ENCODE assay signal across 16 cellular contexts in genomic region chr11:72647882-72648281, GRCh38. TPM values are rescaled to one million over a fixed set of nuclear protein-coding genes. Genes with fewer than 3 reads are reported as not detected.
DNase-seq lines count a peak whose midpoint lies in the region; ATAC-seq, FAIRE-seq and TF ChIP-seq lines count a peak whose summit lies in the region.
"Had no signal": no experiment of that assay in that cellular context is flagged by ENCODE, and none has a peak within 500 bp of the region (broad histone marks: within the 10 kb centered on the region; RNA-seq: fewer than 3 reads in every experiment).

No MANE protein-coding gene starts in this region.

- TF ChIP-seq RAD21 in HepG2 (CRISPR knock-in tag; IDR thresholded peaks at IDR 0.05), result no peak
- TF ChIP-seq RAD21 in H1 (IDR thresholded peaks at IDR 0.05 in 1 of 2, conservative IDR thresholded peaks at IDR 0.05 in 1 of 2; ENCODE audit: low read depth in 2 of 2, low read length in 2 of 2), result no peak

- no peak for TF ChIP-seq EP300 in HepG2 (IDR thresholded peaks at IDR 0.05; ENCODE audit: low read depth in 2 of 2, low read length in 2 of 2)
- TF ChIP-seq EP300 in HepG2 (CRISPR knock-in tag; IDR thresholded peaks at IDR 0.05; ENCODE audit: borderline replicate concordance), result no peak
- no peak for TF ChIP-seq EP300 in H1 (IDR thresholded peaks at IDR 0.05; ENCODE audit: borderline replicate concordance in 1 of 2, low read depth in 2 of 2, low read length in 2 of 2)

- H2AFZ ChIP-seq in HepG2 (ENCODE audit: low read length) (no peak overlapping the region), H1 (ENCODE audit: low read length) (no peak overlapping the region), neural progenitor cell (replicated peaks) (no peak overlapping the region)

- H3K4me1 ChIP-seq in HepG2 (ENCODE audit: insufficient read depth, low read length), result peaks cover 5% of the 10 kb centered on the region; the same call in 1 of the 2 replicates
- H3K4me1 ChIP-seq in right lobe of liver, result peaks cover 0 to 4% (median 0%) of the 10 kb centered on the region in 4 donors
- H3K4me1 ChIP-seq in H1 (replicated peaks in 1 of 4; ENCODE audit: control insufficient read depth in 3 of 4, insufficient read depth in 4 of 4, low read length in 3 of 4), result peaks cover 0 to 5% (median 3%) of the 10 kb centered on the region in 4 experiments; a peak in 3 of 7 replicates
- H3K4me1 ChIP-seq in neural progenitor cell, result peaks cover 5% of the 10 kb centered on the region
- no peaks in the 10 kb centered on the region for H3K4me1 ChIP-seq in breast epithelium
- H3K4me1 ChIP-seq in CD8-positive, alpha-beta T cell (ENCODE audit: insufficient read depth, low read length), result peaks cover 3% of the 10 kb centered on the region

- no peak overlapping the region for H3K56ac ChIP-seq in H1 (replicated peaks; ENCODE audit: insufficient read length, low read depth, low read length)

- no peak overlapping the region for H2BK15ac ChIP-seq in H1 (ENCODE audit: low read length)

- no peak overlapping the region for H3K18ac ChIP-seq in H1 (ENCODE audit: extremely low read depth, low read length)

- no peaks in the 10 kb centered on the region for H3K9me3 ChIP-seq in HepG2 (ENCODE audit: low read length)
- no peaks in the 10 kb centered on the region for H3K9me3 ChIP-seq in right lobe of liver
- no peaks in the 10 kb centered on the region for H3K9me3 ChIP-seq in H1 (ENCODE audit: insufficient read depth in 2 of 2, low read depth in 1 of 2, low read length in 1 of 2)
- no peaks in the 10 kb centered on the region for H3K9me3 ChIP-seq in neural progenitor cell (ENCODE audit: low read depth)
- H3K9me3 ChIP-seq in breast epithelium, result no peaks in the 10 kb centered on the region
- no peaks in the 10 kb centered on the region for H3K9me3 ChIP-seq in CD8-positive, alpha-beta T cell (ENCODE audit: low read length)
- H3K9me3 ChIP-seq: BLaER1 had no signal

- H3K36me3 Mint-ChIP-seq in neural progenitor cell, result no peaks in the 10 kb centered on the region
- H3K36me3 Mint-ChIP-seq in stimulated activated naive B cell treated with anti-CD40 and anti-IgM and Interleukin-4, amounts not matched to agents 10 μg/mL and 1 μg/mL and 100 μg/mL, for 72 hours, result no peaks in the 10 kb centered on the region
- no peaks in the 10 kb centered on the region for H3K36me3 Mint-ChIP-seq in CD8-positive, alpha-beta T cell
- H3K36me3 Mint-ChIP-seq: IgD-negative memory B cell had no signal

- H3K4me3 Mint-ChIP-seq in neural progenitor cell, result no peak overlapping the region
- no peak overlapping the region for H3K4me3 Mint-ChIP-seq in stimulated activated naive B cell treated with anti-CD40 and anti-IgM and Interleukin-4, amounts not matched to agents 10 μg/mL and 1 μg/mL and 100 μg/mL, for 72 hours
- H3K4me3 Mint-ChIP-seq in CD8-positive, alpha-beta T cell, result no peak overlapping the region
- H3K4me3 Mint-ChIP-seq: IgD-negative memory B cell had no signal

- no peak for TF ChIP-seq CTCF in HepG2 (CRISPR knock-in tag; IDR thresholded peaks at IDR 0.05)
- no peak for TF ChIP-seq CTCF in right lobe of liver (IDR thresholded peaks at IDR 0.05)
- no peak for TF ChIP-seq CTCF in H1 (IDR thresholded peaks at IDR 0.05; ENCODE audit: control extremely low read depth in 1 of 3, insufficient read depth in 1 of 3, low read depth in 1 of 3, low read length in 3 of 3)
- TF ChIP-seq CTCF in neural progenitor cell (IDR thresholded peaks at IDR 0.05), result no peak
- no peak for TF ChIP-seq CTCF in breast epithelium (IDR thresholded peaks at IDR 0.05)
- no peak for TF ChIP-seq CTCF in CD8-positive, alpha-beta T cell (IDR thresholded peaks at IDR 0.05)

- no TSS peak for BruUV-seq in HepG2 (replicated peaks; lab: Mats Ljungman, UMichigan)

- H4K20me1 ChIP-seq in HepG2 (ENCODE audit: insufficient read depth, low read length), result no peaks in the 10 kb centered on the region
- no peaks in the 10 kb centered on the region for H4K20me1 ChIP-seq in H1 (replicated peaks in 1 of 2; ENCODE audit: control insufficient read depth in 1 of 2, insufficient read depth in 2 of 2, low read length in 2 of 2)
- peaks cover 5% of the 10 kb centered on the region for H4K20me1 ChIP-seq in neural progenitor cell (ENCODE audit: low read depth)
- H4K20me1 ChIP-seq: BLaER1 had no signal

- intact Hi-C loops in HepG2 (cut with micrococcal nuclease; ENCODE audit: unreplicated experiment), result no loop called here
- intact Hi-C loops in right lobe of liver (cut with DNase I), result loop anchor here in 1 of 2 donors (5.0 kb wide), 1 partner anchor 51 kb away; no protein-coding TSS in a partner anchor
- intact Hi-C loops in breast epithelium (cut with DNase I; ENCODE audit: low total_unique reads), result no loop called here
- intact Hi-C loops in CD8-positive, alpha-beta T cell (cut with DNase I, micrococcal nuclease), result no loop called here

- H3K4ac ChIP-seq in H1 (replicated peaks; ENCODE audit: insufficient read length, low read depth, low read length), result no peak overlapping the region

- H2BK120ac ChIP-seq in H1 (replicated peaks; ENCODE audit: low read depth, low read length), result no peak overlapping the region

- H3K27ac ChIP-seq in HepG2 (ENCODE audit: extremely low read length, insufficient read depth, low read length) (no peak overlapping the region), right lobe of liver (no peak overlapping the region), H1 (ENCODE audit: low read depth, low read length) (no peak overlapping the region), neural progenitor cell (no peak overlapping the region), breast epithelium (no peak overlapping the region)
- no peak overlapping the region for H3K27ac ChIP-seq in CD8-positive, alpha-beta T cell (ENCODE audit: low read depth, low read length)
- H3K27ac ChIP-seq: 22Rv1, BLaER1 had no signal

- H4K91ac ChIP-seq in H1 (replicated peaks; ENCODE audit: insufficient read length, low read length), result no peak overlapping the region

- H3K9ac ChIP-seq in HepG2 (ENCODE audit: insufficient read depth, low read depth, low read length), result no peak overlapping the region
- no peak overlapping the region for H3K9ac ChIP-seq in H1 (replicated peaks in 1 of 4; ENCODE audit: extremely low read depth in 1 of 4, low read depth in 3 of 4, low read length in 3 of 4)
- no peak overlapping the region for H3K9ac ChIP-seq in neural progenitor cell
- H3K9ac ChIP-seq: BLaER1 had no signal

- H3K9me3 Mint-ChIP-seq in neural progenitor cell, result no peaks in the 10 kb centered on the region
- no peaks in the 10 kb centered on the region for H3K9me3 Mint-ChIP-seq in stimulated activated naive B cell treated with anti-CD40 and anti-IgM and Interleukin-4, amounts not matched to agents 10 μg/mL and 1 μg/mL and 100 μg/mL, for 72 hours
- H3K9me3 Mint-ChIP-seq in CD8-positive, alpha-beta T cell, result no peaks in the 10 kb centered on the region
- H3K9me3 Mint-ChIP-seq: IgD-negative memory B cell had no signal

- H3K23me2 ChIP-seq in H1 (ENCODE audit: low read depth, low read length), result peaks cover 4% of the 10 kb centered on the region; the same call in 1 of the 2 replicates

- no peak overlapping the region for H2BK12ac ChIP-seq in H1 (ENCODE audit: low read depth, low read length)

- 7% methylated on average over 4 of the region's 4 CpGs for WGBS in HepG2 (ENCODE audit: low lambda C conversion rate)
- 50% methylated on average over 1 of the region's 4 CpGs for WGBS in right lobe of liver (ENCODE audit: insufficient coverage, low coverage, low lambda C conversion rate, missing lambda C conversion rate)
- 82% methylated on average over 4 of the region's 4 CpGs; no CpG with 5 or more reads in 1 of the 2 experiments for WGBS in H1 (ENCODE audit: extremely low coverage in 1 of 2, insufficient coverage in 1 of 2, insufficient read length in 1 of 2, insufficient replicate concordance in 2 of 2, low coverage in 1 of 2, low lambda C conversion rate in 2 of 2, missing lambda C conversion rate in 1 of 2), 2 experiments

- DNase-seq in HepG2 (ENCODE audit: low spot score), result no peak
- no peak for DNase-seq in right lobe of liver
- DNase-seq in H1 (ENCODE audit: low read depth in 1 of 2, low spot score in 2 of 2), result no peak
- no peak for DNase-seq in neural progenitor cell (ENCODE audit: low spot score)
- DNase-seq in G401 (ENCODE audit: low spot score), result no peak
- DNase-seq in stimulated activated naive B cell treated with anti-CD40 and anti-IgM and Interleukin-4, amounts not matched to agents 10 μg/mL and 1 μg/mL and 100 μg/mL, for 72 hours, result no peak
- no peak for DNase-seq in breast epithelium (ENCODE audit: low spot score in 2 of 2)
- DNase-seq in CD8-positive, alpha-beta T cell, result no peak
- DNase-seq: DMS 273 treated with DMSO at 0.1 percent for 48 hours, GOT3, KG1 had no signal

- no peak overlapping the region for H2BK5ac ChIP-seq in H1 (ENCODE audit: low read depth, low read length)

- H3K27me3 ChIP-seq in HepG2 (ENCODE audit: control insufficient read depth in 1 of 2, insufficient read depth in 2 of 2, low read length in 2 of 2) (peaks cover 0 to 7% of the 10 kb centered on the region in 2 experiments; a peak in 3 of 5 replicates), right lobe of liver (no peaks in the 10 kb centered on the region), H1 (replicated peaks in 1 of 4; ENCODE audit: control insufficient read depth in 3 of 4, extremely low read depth in 1 of 4, insufficient read depth in 3 of 4, low read length in 3 of 4) (peaks cover 0 to 9% (median 5%) of the 10 kb centered on the region in 4 experiments; a peak in 4 of 7 replicates), neural progenitor cell (peaks cover 15% of the 10 kb centered on the region), breast epithelium (no peaks in the 10 kb centered on the region)
- H3K27me3 ChIP-seq in CD8-positive, alpha-beta T cell (ENCODE audit: insufficient read depth, low read length), result no peaks in the 10 kb centered on the region

- in situ Hi-C loops in HepG2 (cut with HindIII; ENCODE audit: extremely low pct_ligation_motif_present, low pct_unique_long_range_greater_than_20kb), result loop anchor here (5.0 kb wide), 1 partner anchor 166 kb away; no protein-coding TSS in a partner anchor
- in situ Hi-C loops in G401 (cut with HindIII; ENCODE audit: low sequenced_read_pairs), result no loop called here

- H3K4me1 Mint-ChIP-seq in neural progenitor cell, result peaks cover 25% of the 10 kb centered on the region
- H3K4me1 Mint-ChIP-seq in stimulated activated naive B cell treated with anti-CD40 and anti-IgM and Interleukin-4, amounts not matched to agents 10 μg/mL and 1 μg/mL and 100 μg/mL, for 72 hours, result peaks cover 0 to 8% of the 10 kb centered on the region in 2 donors
- H3K4me1 Mint-ChIP-seq in CD8-positive, alpha-beta T cell (ENCODE audit: low read depth), result no peaks in the 10 kb centered on the region

- H2BK20ac ChIP-seq in H1 (ENCODE audit: low read length), result peak overlapping the region; percentile 6; the same call in 1 of the 2 replicates

- no peaks in the 10 kb centered on the region for H3K79me1 ChIP-seq in H1 (ENCODE audit: low read depth, low read length)

- H4K5ac ChIP-seq in H1 (ENCODE audit: insufficient read length, low read depth, low read length), result no peak overlapping the region

- no peak for FAIRE-seq in HepG2 (lab: Jason Lieb, UNC)
- no peak for FAIRE-seq in H1 (lab: Jason Lieb, UNC)
- FAIRE-seq: GM12878 had no signal

- H3K4me2 ChIP-seq in HepG2 (ENCODE audit: low read depth, low read length) (no peak overlapping the region), H1 (ENCODE audit: insufficient read depth in 1 of 2, low read depth in 2 of 2, low read length in 2 of 2) (no peak overlapping the region), neural progenitor cell (no peak overlapping the region)
- H3K4me2 ChIP-seq: BLaER1 had no signal

- H3K23ac ChIP-seq in H1 (ENCODE audit: insufficient read length), result no peak overlapping the region

- H3K79me2 ChIP-seq in HepG2 (ENCODE audit: insufficient read depth, low read length) (no peaks in the 10 kb centered on the region), H1 (ENCODE audit: control insufficient read depth in 1 of 2, insufficient read depth in 2 of 2, low read length in 2 of 2) (no peaks in the 10 kb centered on the region), neural progenitor cell (ENCODE audit: low read depth) (no peaks in the 10 kb centered on the region)

- POLR2A ChIA-PET in HepG2 (lab: Yijun Ruan, JAX) (no interaction called here), H1 (lab: Charles Lee; ENCODE audit: partially characterized antibody) (interaction anchor here (1.3 kb wide), 1 partner anchor 33 kb away, joined by 3 read pairs; no protein-coding TSS in a partner anchor)
- POLR2A ChIA-PET in CD8-positive, alpha-beta T cell (lab: Charles Lee), result no interaction called here

- no peaks in the 10 kb centered on the region for H3K36me3 ChIP-seq in HepG2 (replicated peaks in 1 of 2; ENCODE audit: control insufficient read depth in 1 of 2, insufficient read depth in 2 of 2, low read length in 2 of 2)
- no peaks in the 10 kb centered on the region for H3K36me3 ChIP-seq in right lobe of liver
- no peaks in the 10 kb centered on the region for H3K36me3 ChIP-seq in H1 (ENCODE audit: control insufficient read depth in 2 of 4, insufficient read depth in 4 of 4, low read length in 3 of 4)
- H3K36me3 ChIP-seq in neural progenitor cell, result no peaks in the 10 kb centered on the region
- no peaks in the 10 kb centered on the region for H3K36me3 ChIP-seq in breast epithelium
- no peaks in the 10 kb centered on the region for H3K36me3 ChIP-seq in CD8-positive, alpha-beta T cell (ENCODE audit: insufficient read depth, low read length)
- H3K36me3 ChIP-seq: BLaER1 had no signal

- CTCF ChIA-PET in HepG2 (lab: Yijun Ruan, JAX; ENCODE audit: low intra/inter-chr PET ratio, low total read pairs), result no interaction called here
- CTCF ChIA-PET in H1 (lab: Charles Lee; ENCODE audit: partially characterized antibody), result interaction anchor here (0.6 to 39.6 kb wide), 7 partner anchors 13 to 58 kb away, joined by 3 to 624 read pairs (median 10); no protein-coding TSS in a partner anchor
- CTCF ChIA-PET in CD8-positive, alpha-beta T cell (lab: Charles Lee), result interaction anchor here (1.1 kb wide), 1 partner anchor 177 kb away, joined by 4 read pairs; no protein-coding TSS in a partner anchor

- H3K4me3 ChIP-seq in HepG2 (replicated peaks in 1 of 3; ENCODE audit: insufficient read depth in 1 of 3, low read depth in 2 of 3, low read length in 3 of 3) (no peak overlapping the region), right lobe of liver (no peak overlapping the region), H1 (ENCODE audit: extremely low read depth in 1 of 4, insufficient read depth in 2 of 4, low read depth in 3 of 4, low read length in 4 of 4) (no peak overlapping the region), neural progenitor cell (no peak overlapping the region), breast epithelium (no peak overlapping the region)
- no peak overlapping the region for H3K4me3 ChIP-seq in CD8-positive, alpha-beta T cell (ENCODE audit: low read depth, low read length)
- H3K4me3 ChIP-seq: BLaER1, GM12878 had no signal

- H4K8ac ChIP-seq in H1 (ENCODE audit: extremely low read depth, insufficient read depth, low read length), result no peak overlapping the region

- TF ChIP-seq POLR2A in HepG2 (IDR thresholded peaks at IDR 0.05; ENCODE audit: insufficient read depth in 1 of 2, low read depth in 2 of 2, low read length in 2 of 2), result no peak
- no peak for TF ChIP-seq POLR2A in right lobe of liver (IDR thresholded peaks at IDR 0.05)
- no peak for TF ChIP-seq POLR2A in H1 (IDR thresholded peaks at IDR 0.05; ENCODE audit: control extremely low read depth in 1 of 2, low read depth in 2 of 2, low read length in 2 of 2)
- TF ChIP-seq POLR2A in breast epithelium (IDR thresholded peaks at IDR 0.05), result no peak

- H2AK5ac ChIP-seq in H1 (ENCODE audit: low read depth, low read length), result 0 out of 2 replicates have a peak overlapping the region, but pooled peaks have one; percentile 6

- no peak overlapping the region for H3K14ac ChIP-seq in H1 (ENCODE audit: insufficient read length)

- H3K27ac Mint-ChIP-seq in neural progenitor cell, result peak overlapping the region; percentile 6
- H3K27ac Mint-ChIP-seq in stimulated activated naive B cell treated with anti-CD40 and anti-IgM and Interleukin-4, amounts not matched to agents 10 μg/mL and 1 μg/mL and 100 μg/mL, for 72 hours, result no peak overlapping the region
- H3K27ac Mint-ChIP-seq in CD8-positive, alpha-beta T cell, result no peak overlapping the region
- H3K27ac Mint-ChIP-seq: IgD-negative memory B cell had no signal

- ATAC-seq in HepG2 (no peak), right lobe of liver (no peak)
- no peak for ATAC-seq in stimulated activated naive B cell treated with anti-CD40 and anti-IgM and Interleukin-4, amounts not matched to agents 10 μg/mL and 1 μg/mL and 100 μg/mL, for 72 hours (replicated peaks)
- no peak for ATAC-seq in CD8-positive, alpha-beta T cell
- ATAC-seq: GM12878, HCT116 had no signal

- H3F3A ChIP-seq in neural progenitor cell (ENCODE audit: low read depth), result peaks cover 5% of the 10 kb centered on the region

- H3K27me3 Mint-ChIP-seq in neural progenitor cell (ENCODE audit: insufficient read depth, low read depth), result peaks cover 5% of the 10 kb centered on the region
- H3K27me3 Mint-ChIP-seq in stimulated activated naive B cell treated with anti-CD40 and anti-IgM and Interleukin-4, amounts not matched to agents 10 μg/mL and 1 μg/mL and 100 μg/mL, for 72 hours, result peaks cover 6 to 10% of the 10 kb centered on the region in 2 donors
- H3K27me3 Mint-ChIP-seq in CD8-positive, alpha-beta T cell (ENCODE audit: low read depth), result peaks cover 2% of the 10 kb centered on the region

RNA-seq across cellular contexts. Expression of gene PDE2A, which starts 26.3 kb away (rescaled TPM):
- total RNA-seq in HepG2 (2016; rRNA removed; fragmentation: Illumina TruSeq; extraction: Trizol) (not detected in 2 replicates), right lobe of liver (10 to 100 TPM; 11.2 to 46.3 (median 22.8) TPM), neural progenitor cell (ENCODE audit: low replicate concordance) (0.11 and 2.3 TPM in 2 replicates), breast epithelium (10 to 100 TPM; 23.7 to 85.9 (median 67.0) TPM)
- total RNA-seq in HepG2 (2016; cell fraction: cytosol; rRNA removed; fragmentation: Illumina TruSeq; extraction: Trizol; ENCODE audit: low read depth), result not detected in 2 replicates
- total RNA-seq in HepG2 (2016; cell fraction: insoluble cytoplasmic fraction; rRNA removed; fragmentation: Illumina TruSeq; extraction: Trizol), result 0.19 TPM in 1 of 2 replicates, not detected in the other
- total RNA-seq in HepG2 (2016; cell fraction: membrane; rRNA removed; fragmentation: Illumina TruSeq; extraction: Trizol), result not detected in 2 replicates
- 0.81 TPM in 1 of 2 replicates, not detected in the other for total RNA-seq in HepG2 (2016; cell fraction: nucleus; rRNA removed; fragmentation: Illumina TruSeq; extraction: Trizol)
- polyA plus RNA-seq in HepG2 (2011; rRNA removed) (2.8 and 3.1 TPM in 2 replicates), H1 (2011; rRNA removed) (7.1 and 10.0 TPM in 2 replicates)
- polyA plus RNA-seq in HepG2 (2011; cell fraction: cytosol; rRNA removed), result 0.74 and 0.82 TPM in 2 replicates
- polyA plus RNA-seq in HepG2 (2011; cell fraction: nucleus; rRNA removed), result 12.4 and 12.9 TPM in 2 replicates
- 1.1 and 1.3 TPM in 2 replicates for polyA plus RNA-seq in HepG2 (2012)
- polyA plus RNA-seq in HepG2 (2016; cell fraction: cytosol; fragmentation: Illumina TruSeq; extraction: Trizol; ENCODE audit: low read depth), result not detected in 2 replicates
- not detected in 2 replicates for polyA plus RNA-seq in HepG2 (2016; cell fraction: insoluble cytoplasmic fraction; fragmentation: Illumina TruSeq; extraction: Trizol; ENCODE audit: low read depth)
- not detected in 2 replicates for polyA plus RNA-seq in HepG2 (2016; cell fraction: membrane; fragmentation: Illumina TruSeq; extraction: Trizol; ENCODE audit: low read depth)
- not detected in 2 replicates for polyA plus RNA-seq in HepG2 (2016; cell fraction: nucleus; fragmentation: Illumina TruSeq; extraction: Trizol; ENCODE audit: insufficient read depth, low read depth)
- 1.6 and 410 TPM in 2 replicates for polyA minus RNA-seq in HepG2 (2011; rRNA and poly(A)+ RNA removed; ENCODE audit: low replicate concordance)
- polyA minus RNA-seq in HepG2 (2011; cell fraction: cytosol; rRNA and poly(A)+ RNA removed), result 0.62 and 1.1 TPM in 2 replicates
- polyA minus RNA-seq in HepG2 (2011; cell fraction: nucleus; rRNA and poly(A)+ RNA removed), result 2.2 and 3.6 TPM in 2 replicates
- 3.4 and 5.0 TPM in 2 replicates for total RNA-seq in H1 (2021; fragmentation: NEBNext Ultra II Directional; extraction: Animal tissue kit (Norgen Biotek cat#: 25700))
- polyA plus RNA-seq in H1 (2011; cell fraction: cytosol; rRNA removed), result 5.7 TPM
- polyA plus RNA-seq in H1 (2011; cell fraction: nucleus; rRNA removed), result 14.6 TPM
- 1.8 to 6.8 TPM (median 3.9 TPM) in 4 replicates for polyA plus RNA-seq in H1 (2012, experiment 1 of 2)
- polyA plus RNA-seq in H1 (2012, experiment 2 of 2), result 2.9 TPM
- polyA plus RNA-seq in H1 (2013, experiment 1 of 2), result 4.1 TPM
- 4.8 TPM for polyA plus RNA-seq in H1 (2013, experiment 2 of 2)
- 5.9 and 10.1 TPM in 2 replicates for polyA minus RNA-seq in H1 (2011; rRNA and poly(A)+ RNA removed)
- 2.1 TPM for polyA minus RNA-seq in H1 (2011; cell fraction: cytosol; rRNA and poly(A)+ RNA removed)
- polyA minus RNA-seq in H1 (2011; cell fraction: nucleus; rRNA and poly(A)+ RNA removed), result 6.0 TPM
- not detected in 2 replicates for total RNA-seq in G401 (2014; rRNA removed; shearing (Covaris generic))
- total RNA-seq in CD8-positive, alpha-beta T cell, result 1 to 10 TPM; 3.8 to 4.2 TPM
- polyA plus RNA-seq: IgD-negative memory B cell had no signal
